1 cellular context compared by ENCODE assay signal in the genomic region with DNA sequence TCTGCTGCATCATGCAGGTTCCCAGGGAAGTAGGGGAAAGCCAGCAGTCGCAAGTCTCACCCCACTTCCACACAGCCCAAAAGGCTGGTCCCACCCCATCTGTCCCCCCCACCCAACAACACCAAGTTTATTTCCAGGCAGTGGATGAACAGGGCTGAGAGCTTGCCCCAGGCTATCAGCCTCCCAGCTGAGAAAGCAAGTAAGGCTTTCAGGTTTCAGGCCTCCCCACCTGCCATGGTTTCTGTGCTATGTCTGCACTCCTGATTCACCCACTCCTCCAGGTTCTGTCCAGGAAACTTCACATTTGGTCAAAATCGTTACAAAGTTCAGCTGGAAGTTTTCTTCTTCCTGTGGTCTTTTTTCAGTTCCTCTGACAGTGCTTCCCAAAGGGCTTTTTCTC.
TF ChIP-seq lines count a peak whose summit lies in the region.

No MANE protein-coding gene starts in this region.

TF ChIP-seq in H1, 55 proteins besides CTCF, POLR2A, EP300 and RAD21:
- TF ChIP-seq EZH2 (IDR thresholded peaks at IDR 0.05; ENCODE audit: low read depth, low read length, severe bottlenecking) (no peak), CEBPB (IDR thresholded peaks at IDR 0.05; ENCODE audit: low read depth, low read length) (no peak), RNF2 (IDR thresholded peaks at IDR 0.05; ENCODE audit: borderline replicate concordance, low read depth, low read length, missing control alignments, poor library complexity, severe bottlenecking) (no peak), SP4 (IDR thresholded peaks at IDR 0.05; ENCODE audit: low read length) (no peak), TBP (IDR thresholded peaks at IDR 0.05; ENCODE audit: low read depth, low read length) (no peak), CTBP2 (IDR thresholded peaks at IDR 0.05; ENCODE audit: borderline replicate concordance, insufficient read depth, insufficient read length, low read length) (no peak), BRCA1 (IDR thresholded peaks at IDR 0.05; ENCODE audit: low read depth, low read length) (no peak), POU5F1 (IDR thresholded peaks at IDR 0.05; ENCODE audit: low read depth, low read length) (no peak), BCL11A (IDR thresholded peaks at IDR 0.05; ENCODE audit: low read depth in 2 of 2, low read length in 2 of 2) (no peak), E2F6 (IDR thresholded peaks at IDR 0.05) (no peak), HDAC6 (IDR thresholded peaks at IDR 0.05; ENCODE audit: low read depth, low read length) (no peak), POLR2AphosphoS5 (IDR thresholded peaks at IDR 0.05; ENCODE audit: low read depth, low read length) (no peak), SIRT6 (IDR thresholded peaks at IDR 0.05; ENCODE audit: low read length) (no peak), HDAC2 (IDR thresholded peaks at IDR 0.05; ENCODE audit: borderline replicate concordance in 1 of 2, low read depth in 2 of 2, low read length in 2 of 2) (no peak), TEAD4 (IDR thresholded peaks at IDR 0.05; ENCODE audit: low read depth, low read length) (no peak)
- TF ChIP-seq, protein P1, sequence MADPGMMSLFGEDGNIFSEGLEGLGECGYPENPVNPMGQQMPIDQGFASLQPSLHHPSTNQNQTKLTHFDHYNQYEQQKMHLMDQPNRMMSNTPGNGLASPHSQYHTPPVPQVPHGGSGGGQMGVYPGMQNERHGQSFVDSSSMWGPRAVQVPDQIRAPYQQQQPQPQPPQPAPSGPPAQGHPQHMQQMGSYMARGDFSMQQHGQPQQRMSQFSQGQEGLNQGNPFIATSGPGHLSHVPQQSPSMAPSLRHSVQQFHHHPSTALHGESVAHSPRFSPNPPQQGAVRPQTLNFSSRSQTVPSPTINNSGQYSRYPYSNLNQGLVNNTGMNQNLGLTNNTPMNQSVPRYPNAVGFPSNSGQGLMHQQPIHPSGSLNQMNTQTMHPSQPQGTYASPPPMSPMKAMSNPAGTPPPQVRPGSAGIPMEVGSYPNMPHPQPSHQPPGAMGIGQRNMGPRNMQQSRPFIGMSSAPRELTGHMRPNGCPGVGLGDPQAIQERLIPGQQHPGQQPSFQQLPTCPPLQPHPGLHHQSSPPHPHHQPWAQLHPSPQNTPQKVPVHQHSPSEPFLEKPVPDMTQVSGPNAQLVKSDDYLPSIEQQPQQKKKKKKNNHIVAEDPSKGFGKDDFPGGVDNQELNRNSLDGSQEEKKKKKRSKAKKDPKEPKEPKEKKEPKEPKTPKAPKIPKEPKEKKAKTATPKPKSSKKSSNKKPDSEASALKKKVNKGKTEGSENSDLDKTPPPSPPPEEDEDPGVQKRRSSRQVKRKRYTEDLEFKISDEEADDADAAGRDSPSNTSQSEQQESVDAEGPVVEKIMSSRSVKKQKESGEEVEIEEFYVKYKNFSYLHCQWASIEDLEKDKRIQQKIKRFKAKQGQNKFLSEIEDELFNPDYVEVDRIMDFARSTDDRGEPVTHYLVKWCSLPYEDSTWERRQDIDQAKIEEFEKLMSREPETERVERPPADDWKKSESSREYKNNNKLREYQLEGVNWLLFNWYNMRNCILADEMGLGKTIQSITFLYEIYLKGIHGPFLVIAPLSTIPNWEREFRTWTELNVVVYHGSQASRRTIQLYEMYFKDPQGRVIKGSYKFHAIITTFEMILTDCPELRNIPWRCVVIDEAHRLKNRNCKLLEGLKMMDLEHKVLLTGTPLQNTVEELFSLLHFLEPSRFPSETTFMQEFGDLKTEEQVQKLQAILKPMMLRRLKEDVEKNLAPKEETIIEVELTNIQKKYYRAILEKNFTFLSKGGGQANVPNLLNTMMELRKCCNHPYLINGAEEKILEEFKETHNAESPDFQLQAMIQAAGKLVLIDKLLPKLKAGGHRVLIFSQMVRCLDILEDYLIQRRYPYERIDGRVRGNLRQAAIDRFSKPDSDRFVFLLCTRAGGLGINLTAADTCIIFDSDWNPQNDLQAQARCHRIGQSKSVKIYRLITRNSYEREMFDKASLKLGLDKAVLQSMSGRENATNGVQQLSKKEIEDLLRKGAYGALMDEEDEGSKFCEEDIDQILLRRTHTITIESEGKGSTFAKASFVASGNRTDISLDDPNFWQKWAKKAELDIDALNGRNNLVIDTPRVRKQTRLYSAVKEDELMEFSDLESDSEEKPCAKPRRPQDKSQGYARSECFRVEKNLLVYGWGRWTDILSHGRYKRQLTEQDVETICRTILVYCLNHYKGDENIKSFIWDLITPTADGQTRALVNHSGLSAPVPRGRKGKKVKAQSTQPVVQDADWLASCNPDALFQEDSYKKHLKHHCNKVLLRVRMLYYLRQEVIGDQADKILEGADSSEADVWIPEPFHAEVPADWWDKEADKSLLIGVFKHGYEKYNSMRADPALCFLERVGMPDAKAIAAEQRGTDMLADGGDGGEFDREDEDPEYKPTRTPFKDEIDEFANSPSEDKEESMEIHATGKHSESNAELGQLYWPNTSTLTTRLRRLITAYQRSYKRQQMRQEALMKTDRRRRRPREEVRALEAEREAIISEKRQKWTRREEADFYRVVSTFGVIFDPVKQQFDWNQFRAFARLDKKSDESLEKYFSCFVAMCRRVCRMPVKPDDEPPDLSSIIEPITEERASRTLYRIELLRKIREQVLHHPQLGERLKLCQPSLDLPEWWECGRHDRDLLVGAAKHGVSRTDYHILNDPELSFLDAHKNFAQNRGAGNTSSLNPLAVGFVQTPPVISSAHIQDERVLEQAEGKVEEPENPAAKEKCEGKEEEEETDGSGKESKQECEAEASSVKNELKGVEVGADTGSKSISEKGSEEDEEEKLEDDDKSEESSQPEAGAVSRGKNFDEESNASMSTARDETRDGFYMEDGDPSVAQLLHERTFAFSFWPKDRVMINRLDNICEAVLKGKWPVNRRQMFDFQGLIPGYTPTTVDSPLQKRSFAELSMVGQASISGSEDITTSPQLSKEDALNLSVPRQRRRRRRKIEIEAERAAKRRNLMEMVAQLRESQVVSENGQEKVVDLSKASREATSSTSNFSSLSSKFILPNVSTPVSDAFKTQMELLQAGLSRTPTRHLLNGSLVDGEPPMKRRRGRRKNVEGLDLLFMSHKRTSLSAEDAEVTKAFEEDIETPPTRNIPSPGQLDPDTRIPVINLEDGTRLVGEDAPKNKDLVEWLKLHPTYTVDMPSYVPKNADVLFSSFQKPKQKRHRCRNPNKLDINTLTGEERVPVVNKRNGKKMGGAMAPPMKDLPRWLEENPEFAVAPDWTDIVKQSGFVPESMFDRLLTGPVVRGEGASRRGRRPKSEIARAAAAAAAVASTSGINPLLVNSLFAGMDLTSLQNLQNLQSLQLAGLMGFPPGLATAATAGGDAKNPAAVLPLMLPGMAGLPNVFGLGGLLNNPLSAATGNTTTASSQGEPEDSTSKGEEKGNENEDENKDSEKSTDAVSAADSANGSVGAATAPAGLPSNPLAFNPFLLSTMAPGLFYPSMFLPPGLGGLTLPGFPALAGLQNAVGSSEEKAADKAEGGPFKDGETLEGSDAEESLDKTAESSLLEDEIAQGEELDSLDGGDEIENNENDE (IDR thresholded peaks at IDR 0.05; ENCODE audit: insufficient replicate concordance, low read length): no peak
TF ChIP-seq in H1: peak in this region for 0.
